6 cellular contexts compared by ENCODE assay signal in genomic region chr17:38747385-38748328, GRCh38. TPM values are rescaled to one million over a fixed set of nuclear protein-coding genes. Genes with fewer than 3 reads are reported as not detected.
DNase-seq lines count a peak whose midpoint lies in the region; ATAC-seq and TF ChIP-seq lines count a peak whose summit lies in the region.

No MANE protein-coding gene starts in this region.

- intact Hi-C loops in adrenal gland (cut with DNase I), result no loop called here

- H3K27ac ChIP-seq in adrenal gland (peak overlapping the region; percentile 6 to 91 (median 67)), muscle layer of duodenum (ENCODE audit: low read length) (no peak overlapping the region)

- TF ChIP-seq POLR2A in adrenal gland (IDR thresholded peaks at IDR 0.05), result no peak

- no peaks in the 10 kb centered on the region for H3K36me3 ChIP-seq in adrenal gland (replicated peaks in 1 of 2)
- no peaks in the 10 kb centered on the region for H3K36me3 ChIP-seq in muscle layer of duodenum (ENCODE audit: control insufficient read depth in 1 of 2, insufficient read depth in 2 of 2, low read length in 2 of 2)

- peak in 2 of 6 experiments; percentile 10 to 15 for TF ChIP-seq CTCF in adrenal gland (IDR thresholded peaks at IDR 0.05)

- ATAC-seq in GM18870 (IDR thresholded peaks at IDR 0.05; ENCODE audit: unreplicated experiment) (no peak), esophagus mucosa (no peak)

- H3K4me1 ChIP-seq in adrenal gland (replicated peaks in 1 of 2), result peaks cover 30 to 47% of the 10 kb centered on the region in 2 donors
- peaks cover 13 to 70% of the 10 kb centered on the region in 2 donors for H3K4me1 ChIP-seq in muscle layer of duodenum (ENCODE audit: control insufficient read depth in 1 of 2, insufficient read depth in 2 of 2, low read length in 2 of 2)

- 1 to 2% (median 2%) methylated on average over 22 to 79 of the region's 79 CpGs for WGBS in adrenal gland, 4 donors

- H3K27me3 ChIP-seq in adrenal gland, result no peaks in the 10 kb centered on the region
- H3K27me3 ChIP-seq in muscle layer of duodenum (ENCODE audit: low read depth, low read length), result peaks cover 10% of the 10 kb centered on the region

- H3K9me3 ChIP-seq in adrenal gland (replicated peaks in 1 of 3) (no peaks in the 10 kb centered on the region), muscle layer of duodenum (ENCODE audit: control insufficient read depth in 1 of 2, low read length in 2 of 2) (no peaks in the 10 kb centered on the region)

- DNase-seq in NCI-H1436 (lab: John Stamatoyannopoulos, UW) (peak; percentile 82), NCI-H1436 treated with DMSO at 0.1 percent for 48 hours (lab: John Stamatoyannopoulos, UW) (no peak), adrenal gland (peak in 5 of 7 donors; percentile 46 to 69 (median 60))

- H3K4me3 ChIP-seq in adrenal gland, result peak overlapping the region; percentile 53 to 97 (median 82)
- peak overlapping the region; percentile 59 to 89 for H3K4me3 ChIP-seq in muscle layer of duodenum (ENCODE audit: low read depth in 1 of 2, low read length in 2 of 2)

RNA-seq across cellular contexts. Expression of gene PCGF2, which starts 0.5 kb away (rescaled TPM):
- total RNA-seq in adrenal gland (10 to 100 TPM in 7 of 8 donors, 1 to 10 TPM in 1; 7.4 to 82.3 (median 38.9) TPM), esophagus mucosa (18.0 TPM)
- 100 to 1,000 TPM in 2 of 3 donors, 10 to 100 TPM in 1; 13.4 to 233 (median 144) TPM for polyA plus RNA-seq in adrenal gland

RNA-seq across cellular contexts. Expression of gene PSMB3, which starts 4.9 kb away (rescaled TPM):
- total RNA-seq in adrenal gland (100 to 1,000 TPM; 138 to 315 (median 235) TPM), esophagus mucosa (179 TPM)
- polyA plus RNA-seq in adrenal gland, result 100 to 1,000 TPM; 240 to 556 (median 328) TPM

RNA-seq across cellular contexts. Expression of gene CISD3, which starts 17.5 kb away (rescaled TPM):
- total RNA-seq in adrenal gland, result 10 to 100 TPM in 7 of 8 donors, 1 to 10 TPM in 1; 9.9 to 78.7 (median 49.7) TPM
- 10 to 100 TPM; 36.1 to 45.7 (median 43.2) TPM for polyA plus RNA-seq in adrenal gland
- 28.6 TPM for total RNA-seq in esophagus mucosa

RNA-seq across cellular contexts. Expression of gene MLLT6, which starts 42.6 kb away (rescaled TPM):
- 100 to 1,000 TPM in 4 of 8 donors, 10 to 100 TPM in 4; 63.7 to 191 (median 99.8) TPM for total RNA-seq in adrenal gland
- 100 to 1,000 TPM in 1 of 3 donors, 10 to 100 TPM in 2; 27.3 to 339 (median 50.5) TPM for polyA plus RNA-seq in adrenal gland
- 40.2 TPM for total RNA-seq in esophagus mucosa

RNA-seq across cellular contexts. Expression of gene PIP4K2B, which starts 51.7 kb away (rescaled TPM):
- total RNA-seq in adrenal gland (10 to 100 TPM; 48.5 to 92.4 (median 74.9) TPM), esophagus mucosa (15.1 TPM)
- polyA plus RNA-seq in adrenal gland, result 10 to 100 TPM; 30.0 to 49.9 (median 44.0) TPM
